Comparison of ENCODE assay signal across 7 cellular contexts in genomic region chr20:46709459-46710148, GRCh38. TPM values are rescaled to one million over a fixed set of nuclear protein-coding genes. Genes with fewer than 3 reads are reported as not detected.
A peak's percentile ranks its signal among the peaks of the same experiment; 100 is the strongest.
DNase-seq lines count a peak whose midpoint lies in the region; ATAC-seq, FAIRE-seq and TF ChIP-seq lines count a peak whose summit lies in the region.

SLC2A10 (plus strand) TSS chr20:46709649; CDS start chr20:46709737, 88 bp downstream.

- DNase-seq in H54 (ENCODE audit: insufficient read length, low spot score) (no peak), T-cell (peak in 2 of 34 experiments; percentile 0 to 2), HPDE6-E6E7 (ENCODE audit: extremely low spot score) (no peak), COR-L47 (lab: John Stamatoyannopoulos, UW) (no peak)
- DNase-seq in effector CD8-positive, alpha-beta T cell (lab: John Stamatoyannopoulos, UW), result no peak

- H3K4me3 ChIP-seq in gastroesophageal sphincter (peak within 1 kb of the TSS; percentile 58 to 73), neuron (ENCODE audit: low read length) (peak within 1 kb of the TSS; percentile 45)

- TF ChIP-seq EP300 in gastroesophageal sphincter (IDR thresholded peaks at IDR 0.05), result no peak

- H3K4me3 Mint-ChIP-seq in T-cell, result peak within 1 kb of the TSS; percentile 57 to 80 (median 64)

- H3K4me1 ChIP-seq in gastroesophageal sphincter, result peaks cover 0 to 48% (median 4%) of the 10 kb centered on the region in 3 donors
- H3K4me1 ChIP-seq in neuron (ENCODE audit: insufficient read depth, low read length), result peaks cover 8% of the 10 kb centered on the region

- TF ChIP-seq POLR2A in H54 (IDR thresholded peaks at IDR 0.05; ENCODE audit: low read depth, low read length) (peak; percentile 71; the same call in 1 of the 2 replicates), gastroesophageal sphincter (IDR thresholded peaks at IDR 0.05) (peak in 1 of 2 donors; percentile 37)

- CTCF ChIA-PET in T-cell (lab: Charles Lee), result no interaction called here

- H2AFZ ChIP-seq in neuron (ENCODE audit: low read depth, low read length), result peak within 1 kb of the TSS; percentile 18

- H3K9me3 Mint-ChIP-seq in T-cell, result peaks cover 0 to 10% (median 8%) of the 10 kb centered on the region in 3 donors

- no CpG with 5 or more reads among the region's 66 CpGs for WGBS in gastroesophageal sphincter (ENCODE audit: low coverage in 1 of 2), 2 donors

- H3K27me3 ChIP-seq in gastroesophageal sphincter (no peaks in the 10 kb centered on the region), neuron (ENCODE audit: insufficient read depth, low read length) (no peaks in the 10 kb centered on the region)

- peak within 1 kb of the TSS in 1 of 2 donors; percentile 53 for H3K27ac Mint-ChIP-seq in T-cell

- peaks cover 13 to 16% (median 13%) of the 10 kb centered on the region in 3 donors for H3K4me1 Mint-ChIP-seq in T-cell

- ATAC-seq in T-cell (replicated peaks in 1 of 4) (peak; percentile 43 to 49 (median 47)), gastroesophageal sphincter (peak; percentile 77)

- H3K9me3 ChIP-seq in gastroesophageal sphincter (no peaks in the 10 kb centered on the region), neuron (ENCODE audit: low read length) (peaks cover 2% of the 10 kb centered on the region)

- H3K36me3 Mint-ChIP-seq in T-cell, result no peaks in the 10 kb centered on the region

- H3K27ac ChIP-seq in gastroesophageal sphincter, result peak within 1 kb of the TSS; percentile 6 to 86 (median 82)

- H3K36me3 ChIP-seq in gastroesophageal sphincter (no peaks in the 10 kb centered on the region), neuron (ENCODE audit: insufficient read depth, low read length) (no peaks in the 10 kb centered on the region)

- POLR2A ChIA-PET in T-cell (lab: Charles Lee), result no interaction called here

- peak in 2 of 4 experiments; percentile 3 to 57 for TF ChIP-seq CTCF in gastroesophageal sphincter (IDR thresholded peaks at IDR 0.05)

- H3K27me3 Mint-ChIP-seq in T-cell, result peaks cover 62 to 76% of the 10 kb centered on the region in 2 donors

- no peak for FAIRE-seq in H54 (lab: Jason Lieb, UNC)

RNA-seq across cellular contexts. Expression of gene SLC2A10, which starts in this region (rescaled TPM):
- total RNA-seq in T-cell (under 1 TPM in 3 of 5 donors, not detected in 2; 0.07 to 0.54 (median 0.09) TPM), gastroesophageal sphincter (10 to 100 TPM in 3 of 4 donors, 1 to 10 TPM in 1; 10.0 to 20.1 (median 11.5) TPM)

Comparison
In these comparisons a context has a peak if more than half of its experiments do, and no peak if none do; other contexts are left out.
1. RNA of gene SLC2A10 (total RNA-seq): 10.0 to 20.1 TPM in gastroesophageal sphincter; 0.07 to 0.54 TPM in T-cell; every median in the first group is over 4 times any median in the second.
2. Peak in ATAC-seq in T-cell; RNA of the gene not detected or under 1 TPM.